17 cellular contexts compared by ENCODE assay signal in the genomic region with DNA sequence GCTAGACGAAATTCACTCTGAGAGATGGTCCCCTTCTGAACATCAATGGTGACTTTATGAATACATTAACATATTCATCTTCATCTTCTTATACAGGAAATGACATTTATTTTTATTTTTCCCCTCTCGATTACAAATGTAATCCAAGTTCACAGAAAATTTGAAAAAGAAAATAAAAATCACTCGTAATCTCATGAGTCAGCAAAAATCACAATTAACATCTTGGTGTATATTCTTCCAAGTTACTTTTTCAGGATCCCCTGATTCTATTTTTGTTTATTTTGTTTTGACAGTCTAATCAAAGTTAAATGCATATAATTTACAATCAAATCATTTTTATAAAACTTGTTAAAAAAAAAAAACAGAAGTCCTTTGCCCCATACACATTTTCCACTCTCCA. TPM values are rescaled to one million over a fixed set of nuclear protein-coding genes. Genes with fewer than 3 reads are reported as not detected.
DNase-seq lines count a peak whose midpoint lies in the region; ATAC-seq and TF ChIP-seq lines count a peak whose summit lies in the region.
"Had no signal": no experiment of that assay in that cellular context is flagged by ENCODE, and none has a peak within 500 bp of the region (broad histone marks: within the 10 kb centered on the region; RNA-seq: fewer than 3 reads in every experiment).

No MANE protein-coding gene starts in this region.

- H3K27me3 Mint-ChIP-seq in CD4-positive, alpha-beta memory T cell = no peaks in the 10 kb centered on the region
- H3K27me3 Mint-ChIP-seq in HFFc6 (ENCODE audit: insufficient read depth) = no peaks in the 10 kb centered on the region
- no peaks in the 10 kb centered on the region for H3K27me3 Mint-ChIP-seq in activated CD8-positive, alpha-beta T cell treated with anti-CD3 and anti-CD28 coated beads, Interleukin-2, amount 10 ng/mL, durations not matched to agents 7 days and 5 days (ENCODE audit: low read depth)
- H3K27me3 Mint-ChIP-seq in naive thymus-derived CD4-positive, alpha-beta T cell = no peaks in the 10 kb centered on the region

- H3K4me3 Mint-ChIP-seq in CD4-positive, alpha-beta memory T cell = peak overlapping the region in 3 of 8 donors; percentile 8 to 40 (median 25)
- H3K4me3 Mint-ChIP-seq in HFFc6 = no peak overlapping the region
- H3K4me3 Mint-ChIP-seq in activated CD8-positive, alpha-beta T cell treated with anti-CD3 and anti-CD28 coated beads, Interleukin-2, amount 10 ng/mL, durations not matched to agents 7 days and 5 days = no peak overlapping the region
- H3K4me3 Mint-ChIP-seq in naive thymus-derived CD4-positive, alpha-beta T cell = peak overlapping the region in 4 of 10 donors; percentile 2 to 40 (median 10)

- TF ChIP-seq CTCF in HFFc6 (IDR thresholded peaks at IDR 0.05) = no peak
- TF ChIP-seq CTCF in coronary artery (IDR thresholded peaks at IDR 0.05) = no peak

- ATAC-seq in activated CD8-positive, alpha-beta T cell treated with anti-CD3 and anti-CD28 coated beads, Interleukin-2, amount 10 ng/mL, durations not matched to agents 7 days and 5 days = no peak
- no peak for ATAC-seq in naive thymus-derived CD4-positive, alpha-beta T cell
- ATAC-seq in GM18909 (IDR thresholded peaks at IDR 0.05; ENCODE audit: poor library complexity, unreplicated experiment) = no peak

- no peaks in the 10 kb centered on the region for H3K36me3 ChIP-seq in CD4-positive, alpha-beta memory T cell (ENCODE audit: insufficient read depth, low read length)
- H3K36me3 ChIP-seq in naive thymus-derived CD4-positive, alpha-beta T cell (ENCODE audit: control insufficient read depth in 2 of 3, insufficient read depth in 3 of 3, low read length in 3 of 3) = no peaks in the 10 kb centered on the region

- no peak overlapping the region for H3K4me3 ChIP-seq in CD4-positive, alpha-beta memory T cell (ENCODE audit: low read length in 2 of 2)
- no peak overlapping the region for H3K4me3 ChIP-seq in naive thymus-derived CD4-positive, alpha-beta T cell (ENCODE audit: low read length)
- no peak overlapping the region for H3K4me3 ChIP-seq in coronary artery
- H3K4me3 ChIP-seq: GM23248, PC-9 had no signal

- intact Hi-C loops in CD4-positive, alpha-beta memory T cell (cut with micrococcal nuclease) = no loop called here
- intact Hi-C loops in naive thymus-derived CD4-positive, alpha-beta T cell (cut with micrococcal nuclease) = no loop called here

- H3K27me3 ChIP-seq in CD4-positive, alpha-beta memory T cell (ENCODE audit: insufficient read depth, low read length) = no peaks in the 10 kb centered on the region
- no peaks in the 10 kb centered on the region for H3K27me3 ChIP-seq in naive thymus-derived CD4-positive, alpha-beta T cell (ENCODE audit: control insufficient read depth in 2 of 2, insufficient read depth in 2 of 2, low read length in 2 of 2)

- peaks cover 12% of the 10 kb centered on the region for H3K4me1 ChIP-seq in CD4-positive, alpha-beta memory T cell (ENCODE audit: insufficient read depth, low read length)
- H3K4me1 ChIP-seq in naive thymus-derived CD4-positive, alpha-beta T cell (ENCODE audit: control insufficient read depth in 2 of 2, insufficient read depth in 2 of 2, low read length in 2 of 2) = no peaks in the 10 kb centered on the region
- H3K4me1 ChIP-seq: Caco-2 had no signal

- H3K4me1 Mint-ChIP-seq in CD4-positive, alpha-beta memory T cell = peaks cover 11 to 28% (median 15%) of the 10 kb centered on the region in 4 donors
- peaks cover 33% of the 10 kb centered on the region for H3K4me1 Mint-ChIP-seq in HFFc6 (ENCODE audit: low read depth)
- H3K4me1 Mint-ChIP-seq in activated CD8-positive, alpha-beta T cell treated with anti-CD3 and anti-CD28 coated beads, Interleukin-2, amount 10 ng/mL, durations not matched to agents 7 days and 5 days (ENCODE audit: low read depth) = peaks cover 10% of the 10 kb centered on the region
- H3K4me1 Mint-ChIP-seq in naive thymus-derived CD4-positive, alpha-beta T cell = peaks cover 4 to 35% (median 24%) of the 10 kb centered on the region in 7 donors

- peak overlapping the region in 4 of 7 donors; percentile 19 to 86 (median 75) for H3K27ac Mint-ChIP-seq in CD4-positive, alpha-beta memory T cell
- H3K27ac Mint-ChIP-seq in HFFc6 = peak overlapping the region; percentile 54; the same call in 1 of the 2 replicates
- peak overlapping the region; percentile 22 for H3K27ac Mint-ChIP-seq in activated CD8-positive, alpha-beta T cell treated with anti-CD3 and anti-CD28 coated beads, Interleukin-2, amount 10 ng/mL, durations not matched to agents 7 days and 5 days
- peak overlapping the region in 6 of 9 donors; percentile 5 to 68 (median 52) for H3K27ac Mint-ChIP-seq in naive thymus-derived CD4-positive, alpha-beta T cell

- CTCF ChIA-PET in CD4-positive, alpha-beta memory T cell (lab: Charles Lee; ENCODE audit: partially characterized antibody) = no interaction called here
- CTCF ChIA-PET in activated CD8-positive, alpha-beta T cell treated with anti-CD3 and anti-CD28 coated beads, Interleukin-2, amount 10 ng/mL, durations not matched to agents 7 days and 5 days (lab: Charles Lee) = interaction anchor here (0.7 kb wide), 1 partner anchor 10 kb away, joined by 3 read pairs; no protein-coding TSS in a partner anchor
- CTCF ChIA-PET in naive thymus-derived CD4-positive, alpha-beta T cell (lab: Charles Lee) = no interaction called here

- H3K9me3 Mint-ChIP-seq in CD4-positive, alpha-beta memory T cell = peaks cover 0 to 4% (median 0%) of the 10 kb centered on the region in 8 donors
- H3K9me3 Mint-ChIP-seq in HFFc6 = no peaks in the 10 kb centered on the region
- no peaks in the 10 kb centered on the region for H3K9me3 Mint-ChIP-seq in activated CD8-positive, alpha-beta T cell treated with anti-CD3 and anti-CD28 coated beads, Interleukin-2, amount 10 ng/mL, durations not matched to agents 7 days and 5 days (ENCODE audit: insufficient read depth)
- H3K9me3 Mint-ChIP-seq in naive thymus-derived CD4-positive, alpha-beta T cell = peaks cover 0 to 3% (median 0%) of the 10 kb centered on the region in 11 donors

- DNase-seq in CD4-positive, alpha-beta memory T cell = no peak
- DNase-seq in HFFc6 (no peak), middle frontal gyrus (ENCODE audit: extremely low spot score, low spot score) (no peak), coronary artery (ENCODE audit: low spot score) (no peak), HPDE6-E6E7 (ENCODE audit: extremely low spot score) (no peak)
- DNase-seq in activated CD8-positive, alpha-beta T cell treated with anti-CD3 and anti-CD28 coated beads, Interleukin-2, amount 10 ng/mL, durations not matched to agents 7 days and 5 days = no peak
- DNase-seq in naive thymus-derived CD4-positive, alpha-beta T cell = no peak
- DNase-seq: Caco-2, GDM1, GM23248, NCI-H1417 treated with DMSO at 0.1 percent for 48 hours, NCI-H187 treated with DMSO at 0.1 percent for 48 hours, NCI-H226, NCI-H526, PC-9 had no signal

- POLR2A ChIA-PET in CD4-positive, alpha-beta memory T cell (lab: Charles Lee; ENCODE audit: partially characterized antibody) = interaction anchor here (1.3 to 1.4 kb wide), 2 partner anchors 10 to 28 kb away, joined by 3 to 5 read pairs; partner anchors contain the start of gene C16orf87
- POLR2A ChIA-PET in activated CD8-positive, alpha-beta T cell treated with anti-CD3 and anti-CD28 coated beads, Interleukin-2, amount 10 ng/mL, durations not matched to agents 7 days and 5 days (lab: Charles Lee) = no interaction called here
- POLR2A ChIA-PET in naive thymus-derived CD4-positive, alpha-beta T cell (lab: Charles Lee) = no interaction called here

- no peaks in the 10 kb centered on the region for H3K9me3 ChIP-seq in CD4-positive, alpha-beta memory T cell (ENCODE audit: control insufficient read depth in 1 of 2, low read length in 2 of 2)
- no peaks in the 10 kb centered on the region for H3K9me3 ChIP-seq in naive thymus-derived CD4-positive, alpha-beta T cell (ENCODE audit: control insufficient read depth in 2 of 3, low read length in 3 of 3)
- H3K9me3 ChIP-seq: Caco-2 had no signal

- no peak overlapping the region for H3K27ac ChIP-seq in CD4-positive, alpha-beta memory T cell (ENCODE audit: low read depth, low read length)
- no peak overlapping the region for H3K27ac ChIP-seq in naive thymus-derived CD4-positive, alpha-beta T cell (ENCODE audit: low read depth, low read length)
- no peak overlapping the region for H3K27ac ChIP-seq in coronary artery
- H3K27ac ChIP-seq: GM23248, PC-9 had no signal

- H3K36me3 Mint-ChIP-seq in CD4-positive, alpha-beta memory T cell = peaks cover 10 to 16% of the 10 kb centered on the region in 2 donors
- H3K36me3 Mint-ChIP-seq in HFFc6 (ENCODE audit: low read depth) = peaks cover 36% of the 10 kb centered on the region
- peaks cover 24% of the 10 kb centered on the region for H3K36me3 Mint-ChIP-seq in activated CD8-positive, alpha-beta T cell treated with anti-CD3 and anti-CD28 coated beads, Interleukin-2, amount 10 ng/mL, durations not matched to agents 7 days and 5 days (ENCODE audit: low read depth)
- H3K36me3 Mint-ChIP-seq in naive thymus-derived CD4-positive, alpha-beta T cell = peaks cover 0 to 28% (median 9%) of the 10 kb centered on the region in 5 donors

RNA-seq across cellular contexts. Expression of gene C16orf87, which starts 27.6 kb away (rescaled TPM):
- total RNA-seq in CD4-positive, alpha-beta memory T cell = 1 to 10 TPM; 5.8 to 6.2 TPM
- polyA plus RNA-seq in CD4-positive, alpha-beta memory T cell = 10 to 100 TPM in 1 of 2 donors, 1 to 10 TPM in 1; 7.3 to 15.5 TPM
- total RNA-seq in HFFc6 (2021; fragmentation: NEBNext Ultra II Directional; extraction: Animal tissue kit (Norgen Biotek cat#: 25700)) = 10 to 100 TPM; 14.6 to 17.5 (median 15.4) TPM
- total RNA-seq in activated CD8-positive, alpha-beta T cell treated with anti-CD3 and anti-CD28 coated beads, Interleukin-2, amount 10 ng/mL, durations not matched to agents 7 days and 5 days = 1 to 10 TPM; 7.5 to 8.4 TPM
- total RNA-seq in naive thymus-derived CD4-positive, alpha-beta T cell = 10 to 100 TPM in 3 of 5 experiments, 1 to 10 TPM in 2; 5.6 to 14.0 (median 12.7) TPM
- 1 to 10 TPM; 5.3 to 8.8 TPM for polyA plus RNA-seq in naive thymus-derived CD4-positive, alpha-beta T cell

RNA-seq across cellular contexts. Expression of gene MYLK3, which starts 55.2 kb away (rescaled TPM):
- under 1 TPM in 1 of 2 experiments, not detected in 1; 0.32 TPM for total RNA-seq in CD4-positive, alpha-beta memory T cell
- polyA plus RNA-seq in CD4-positive, alpha-beta memory T cell = not detected
- total RNA-seq in HFFc6 (2021; fragmentation: NEBNext Ultra II Directional; extraction: Animal tissue kit (Norgen Biotek cat#: 25700)) = under 1 TPM in 5 of 6 experiments, not detected in 1; 0.02 to 0.35 (median 0.19) TPM
- total RNA-seq in activated CD8-positive, alpha-beta T cell treated with anti-CD3 and anti-CD28 coated beads, Interleukin-2, amount 10 ng/mL, durations not matched to agents 7 days and 5 days = under 1 TPM in 1 of 2 experiments, not detected in 1; 0.23 TPM
- under 1 TPM in 2 of 5 experiments, not detected in 3; 0.20 to 0.42 TPM for total RNA-seq in naive thymus-derived CD4-positive, alpha-beta T cell
- polyA plus RNA-seq in naive thymus-derived CD4-positive, alpha-beta T cell = not detected
- total RNA-seq: GM23248, MCF 10A had no signal
- polyA plus RNA-seq: GM23248 had no signal

Comparison
In these comparisons a context has a peak if more than half of its experiments do, and no peak if none do; other contexts are left out.
1. H3K27ac Mint-ChIP-seq: peak in every context shown above with its lines; median percentile 75 in CD4-positive, alpha-beta memory T cell; 54 in HFFc6; 52 in naive thymus-derived CD4-positive, alpha-beta T cell; 22 in activated CD8-positive, alpha-beta T cell treated with anti-CD3 and anti-CD28 coated beads, Interleukin-2, amount 10 ng/mL, durations not matched to agents 7 days and 5 days.